ENCODE assay signal across 2 cellular contexts in the genomic region with DNA sequence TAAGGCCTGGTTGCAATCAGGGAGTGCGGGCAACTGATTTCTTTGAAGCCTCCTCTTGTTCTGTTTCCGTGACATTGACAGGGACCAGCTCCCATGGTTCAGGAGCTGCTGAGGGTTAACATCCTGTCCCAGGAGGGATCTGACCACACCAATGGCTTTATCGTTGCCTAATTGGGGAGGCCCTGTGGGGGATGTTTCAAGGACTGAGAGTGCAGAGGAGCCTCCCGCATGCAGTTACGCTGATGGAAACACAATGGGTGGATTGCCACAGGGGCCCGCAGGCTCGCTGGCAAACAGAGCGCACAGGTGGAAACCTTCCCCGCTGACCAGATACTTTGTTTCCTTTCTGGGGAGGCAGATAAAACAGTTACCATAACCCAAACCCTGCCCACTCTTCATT.
TF ChIP-seq lines count a peak whose summit lies in the region.

No MANE protein-coding gene starts in this region.

TF ChIP-seq in HEK293, 187 proteins besides CTCF, POLR2A, EP300 and RAD21:
- TF ChIP-seq ZIC2 (tag by site-specific recombination; IDR thresholded peaks at IDR 0.05) (peak; percentile 55), WT1 (tag by site-specific recombination; IDR thresholded peaks at IDR 0.05) (no peak)

TF ChIP-seq in K562, 482 proteins besides CTCF, POLR2A, EP300 and RAD21:
- TF ChIP-seq KHSRP (IDR thresholded peaks at IDR 0.05) (no peak), POU5F1 (IDR thresholded peaks at IDR 0.05; ENCODE audit: borderline replicate concordance, low read depth, low read length, partially characterized antibody) (no peak), SIX5 (IDR thresholded peaks at IDR 0.05; ENCODE audit: borderline replicate concordance in 1 of 2, insufficient read depth in 1 of 2, low read depth in 1 of 2, low read length in 2 of 2) (no peak), JUNB (CRISPR knock-in tag; conservative IDR thresholded peaks at IDR 0.05) (no peak), POLR2AphosphoS2 (IDR thresholded peaks at IDR 0.05; ENCODE audit: low read length) (no peak), ZBTB26 (CRISPR knock-in tag; IDR thresholded peaks at IDR 0.05) (no peak), SMAD1 (IDR thresholded peaks at IDR 0.05; ENCODE audit: low read depth, low read length, partially characterized antibody) (no peak), ZBTB9 (CRISPR knock-in tag; IDR thresholded peaks at IDR 0.05) (no peak), BACH1 (tag; IDR thresholded peaks at IDR 0.05) (no peak)
